ENCODE assay signal across 10 cellular contexts in genomic region chr15:58546635-58547627, GRCh38.
DNase-seq lines count a peak whose midpoint lies in the region; ATAC-seq, FAIRE-seq and TF ChIP-seq lines count a peak whose summit lies in the region.
"Had no signal": no experiment of that assay in that cellular context is flagged by ENCODE, and none has a peak within 500 bp of the region (broad histone marks: within the 10 kb centered on the region; RNA-seq: fewer than 3 reads in every experiment).

No MANE protein-coding gene starts in this region.

- H4K8ac ChIP-seq in mesendoderm (ENCODE audit: low read depth, low read length): no peak overlapping the region

- no peak overlapping the region for H3K27ac ChIP-seq in mesendoderm (ENCODE audit: low read depth, low read length)
- H3K27ac ChIP-seq: transverse colon had no signal

- no peak overlapping the region for H3K4me3 Mint-ChIP-seq in activated naive CD4-positive, alpha-beta T cell treated with anti-CD3 and anti-CD28 coated beads for 36 hours
- H3K4me3 Mint-ChIP-seq: IgD-negative memory B cell had no signal

- FAIRE-seq in frontal cortex (lab: Jason Lieb, UNC): no peak

- H2BK5ac ChIP-seq in mesendoderm (ENCODE audit: low read length): no peak overlapping the region

- no peaks in the 10 kb centered on the region for H3K36me3 Mint-ChIP-seq in activated naive CD4-positive, alpha-beta T cell treated with anti-CD3 and anti-CD28 coated beads for 36 hours (ENCODE audit: low read depth)
- H3K36me3 Mint-ChIP-seq: IgD-negative memory B cell had no signal

- no peak overlapping the region for H3K23ac ChIP-seq in mesendoderm (ENCODE audit: low read length)

- no peak overlapping the region for H3K27ac Mint-ChIP-seq in activated naive CD4-positive, alpha-beta T cell treated with anti-CD3 and anti-CD28 coated beads for 36 hours

- no peak for ATAC-seq in GM21526 (IDR thresholded peaks at IDR 0.05; ENCODE audit: low FRiP score, unreplicated experiment)

- no peak overlapping the region for H2AK5ac ChIP-seq in mesendoderm (ENCODE audit: low read length)

- H3K4me1 Mint-ChIP-seq in activated naive CD4-positive, alpha-beta T cell treated with anti-CD3 and anti-CD28 coated beads for 36 hours (ENCODE audit: low read depth): peaks cover 22% of the 10 kb centered on the region

- H3K27me3 Mint-ChIP-seq in activated naive CD4-positive, alpha-beta T cell treated with anti-CD3 and anti-CD28 coated beads for 36 hours (ENCODE audit: low read depth): no peaks in the 10 kb centered on the region

- H3K4me2 ChIP-seq in mesendoderm (ENCODE audit: low read length): no peak overlapping the region

- no peak overlapping the region for H2BK15ac ChIP-seq in mesendoderm (replicated peaks; ENCODE audit: low read depth)

- TF ChIP-seq CTCF in cardiac fibroblast (IDR thresholded peaks at IDR 0.05; ENCODE audit: low read depth, low read length): no peak

- H3K4ac ChIP-seq in mesendoderm (ENCODE audit: low read depth, low read length): no peak overlapping the region

- CTCF ChIA-PET in activated naive CD4-positive, alpha-beta T cell treated with anti-CD3 and anti-CD28 coated beads for 36 hours (lab: Charles Lee): no interaction called here

- TF ChIP-seq EP300 in Ishikawa (IDR thresholded peaks at IDR 0.05; ENCODE audit: borderline replicate concordance): peak; percentile 79; the same call in 1 of the 2 replicates

- H3K36me3 ChIP-seq in mesendoderm (ENCODE audit: control insufficient read depth, insufficient read depth, low read length): no peaks in the 10 kb centered on the region
- H3K36me3 ChIP-seq: transverse colon had no signal

- no peak overlapping the region for H3K9ac ChIP-seq in mesendoderm (ENCODE audit: low read length)

- H3K9me3 Mint-ChIP-seq in activated naive CD4-positive, alpha-beta T cell treated with anti-CD3 and anti-CD28 coated beads for 36 hours: no peaks in the 10 kb centered on the region
- H3K9me3 Mint-ChIP-seq: IgD-negative memory B cell had no signal

- H3K27me3 ChIP-seq in mesendoderm (ENCODE audit: insufficient read depth, low read length, poor library complexity): no peaks in the 10 kb centered on the region
- H3K27me3 ChIP-seq: transverse colon had no signal

- H3K79me1 ChIP-seq in mesendoderm (ENCODE audit: low read length): no peaks in the 10 kb centered on the region

- H2BK120ac ChIP-seq in mesendoderm (ENCODE audit: low read depth, low read length): no peak overlapping the region

- intact Hi-C loops in activated naive CD4-positive, alpha-beta T cell treated with anti-CD3 and anti-CD28 coated beads for 36 hours (cut with micrococcal nuclease): no loop called here

- H3K4me3 ChIP-seq in cardiac fibroblast (replicated peaks in 1 of 2; ENCODE audit: low read depth in 2 of 2, low read length in 2 of 2) (peak overlapping the region in 1 of 2 donors; percentile 2), mesendoderm (ENCODE audit: low read length) (no peak overlapping the region)
- H3K4me3 ChIP-seq: transverse colon had no signal

- H3K4me1 ChIP-seq in mesendoderm (ENCODE audit: control insufficient read depth, low read depth, low read length): peaks cover 3% of the 10 kb centered on the region

- H3K79me2 ChIP-seq in mesendoderm (ENCODE audit: control insufficient read depth, insufficient read depth, low read length): no peaks in the 10 kb centered on the region

- TF ChIP-seq RAD21 in Ishikawa (IDR thresholded peaks at IDR 0.05; ENCODE audit: low read depth): peak; percentile 21

- H3K56ac ChIP-seq in mesendoderm (ENCODE audit: low read length): no peak overlapping the region

- DNase-seq in AG08395 (ENCODE audit: low spot score): peak; percentile 82
- DNase-seq in cardiac fibroblast (ENCODE audit: low read depth in 2 of 2): peak; percentile 83 to 99
- peak; percentile 81 for DNase-seq in mesendoderm
- no peak for DNase-seq in NAMALWA (ENCODE audit: low spot score)
- DNase-seq in activated naive CD4-positive, alpha-beta T cell treated with anti-CD3 and anti-CD28 coated beads for 36 hours: no peak
- DNase-seq in frontal cortex (ENCODE audit: low spot score in 2 of 2): no peak
- DNase-seq: transverse colon had no signal

- H3K18ac ChIP-seq in mesendoderm (ENCODE audit: low read length): no peak overlapping the region

- no peak overlapping the region for H4K5ac ChIP-seq in mesendoderm (ENCODE audit: low read length)

- no CpG with 5 or more reads among the region's 13 CpGs for WGBS in mesendoderm (ENCODE audit: extremely low coverage, insufficient coverage, low lambda C conversion rate)

TF ChIP-seq in Ishikawa, 13 proteins besides CTCF, POLR2A, EP300 and RAD21:
- peak; percentile 55 for TF ChIP-seq TCF12 (IDR thresholded peaks at IDR 0.05; ENCODE audit: low read depth)
- peak; percentile 87 for TF ChIP-seq MAX (IDR thresholded peaks at IDR 0.05)
- TF ChIP-seq EGR1 (IDR thresholded peaks at IDR 0.05): no peak
- TF ChIP-seq NFIC (IDR thresholded peaks at IDR 0.05): peak; percentile 81
- no peak for TF ChIP-seq ZBTB7A (IDR thresholded peaks at IDR 0.05; ENCODE audit: low read depth)
- TF ChIP-seq TAF1 (IDR thresholded peaks at IDR 0.05; ENCODE audit: low read depth): no peak
- TF ChIP-seq CEBPB (IDR thresholded peaks at IDR 0.05): no peak
- TF ChIP-seq TEAD4 (IDR thresholded peaks at IDR 0.05): peak; percentile 95
- TF ChIP-seq YY1 (IDR thresholded peaks at IDR 0.05; ENCODE audit: low read depth): no peak
TF ChIP-seq in Ishikawa: peak in this region for 4.

Comparison
In these comparisons a context has a peak if more than half of its experiments do, and no peak if none do; other contexts are left out.
1. DNase-seq: peak in AG08395 (single experiment), cardiac fibroblast (2 of 2) and mesendoderm (single experiment); none in NAMALWA (single experiment), activated naive CD4-positive, alpha-beta T cell treated with anti-CD3 and anti-CD28 coated beads for 36 hours (single experiment) and frontal cortex (0 of 2).